Comparison of ENCODE assay signal across 9 cellular contexts in the genomic region with DNA sequence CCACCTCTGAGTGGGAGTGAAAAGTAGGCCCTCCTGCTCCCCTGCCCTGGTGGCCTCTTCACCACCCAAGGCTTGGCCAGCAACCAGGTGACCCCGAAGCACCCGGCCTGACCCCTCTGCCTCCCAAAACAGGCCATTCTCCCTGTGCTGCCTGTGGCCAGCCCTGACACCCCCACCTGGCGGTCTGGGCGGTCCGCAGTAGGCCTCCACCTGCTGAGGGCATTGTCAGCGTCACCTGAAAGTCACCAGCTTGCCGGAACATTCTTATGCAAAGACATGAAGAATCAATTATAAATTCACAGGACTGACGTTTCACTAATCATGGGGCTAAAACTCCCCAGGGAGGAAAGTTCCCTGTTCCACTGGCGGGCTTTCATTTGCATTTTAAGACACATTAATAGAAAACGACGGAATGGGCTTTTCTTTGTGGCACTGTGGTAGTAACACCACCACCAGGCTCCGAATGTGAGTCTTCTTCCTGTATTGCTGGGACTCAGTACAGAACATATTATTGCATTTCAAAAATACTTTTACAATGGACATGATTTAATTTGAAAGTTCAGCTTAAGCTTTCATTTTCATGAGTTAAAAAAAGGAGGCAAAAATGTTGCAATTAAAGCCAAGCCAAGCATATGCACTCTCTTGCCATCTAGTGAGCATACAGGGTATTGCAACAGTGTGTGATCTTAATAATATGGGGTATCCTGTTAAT. TPM values are rescaled to one million over a fixed set of nuclear protein-coding genes. Genes with fewer than 3 reads are reported as not detected.
DNase-seq lines count a peak whose midpoint lies in the region; ATAC-seq, FAIRE-seq and TF ChIP-seq lines count a peak whose summit lies in the region.
"Had no signal": no experiment of that assay in that cellular context is flagged by ENCODE, and none has a peak within 500 bp of the region (broad histone marks: within the 10 kb centered on the region; RNA-seq: fewer than 3 reads in every experiment).

No MANE protein-coding gene starts in this region.

- BruUV-seq in Panc1 (replicated peaks; lab: Mats Ljungman, UMichigan) = no TSS peak

- peaks cover 3% of the 10 kb centered on the region for H3K36me3 Mint-ChIP-seq in type B pancreatic cell

- no peaks in the 10 kb centered on the region for H3K36me3 ChIP-seq in Panc1 (ENCODE audit: control insufficient read depth, insufficient read depth, low read length)
- peaks cover 0 to 46% of the 10 kb centered on the region in 2 donors for H3K36me3 ChIP-seq in lung (ENCODE audit: control insufficient read depth in 2 of 2, insufficient read depth in 2 of 2, low read length in 2 of 2)

- H3K27ac Mint-ChIP-seq in type B pancreatic cell = peak overlapping the region; percentile 46

- H3K27me3 Mint-ChIP-seq in type B pancreatic cell = no peaks in the 10 kb centered on the region

- ATAC-seq in GM21619 (IDR thresholded peaks at IDR 0.05; ENCODE audit: unreplicated experiment) = peak; percentile 80
- no peak for ATAC-seq in Panc1
- no peak for ATAC-seq in lung (ENCODE audit: insufficient read depth, low FRiP score)

- TF ChIP-seq CTCF in Panc1 (IDR thresholded peaks at IDR 0.05) (peak; percentile 90; the same call in 1 of the 2 replicates), coronary artery (IDR thresholded peaks at IDR 0.05) (peak; percentile 84), lung (IDR thresholded peaks at IDR 0.05; ENCODE audit: control extremely low read depth, extremely low read depth) (peak; percentile 90), type B pancreatic cell (conservative IDR thresholded peaks at IDR 0.05) (peak; percentile 94)

- no peak overlapping the region for H3K4me3 ChIP-seq in Panc1 (ENCODE audit: low read depth in 2 of 2, low read length in 2 of 2)
- H3K4me3 ChIP-seq in coronary artery = peak overlapping the region; percentile 29
- no peak overlapping the region for H3K4me3 ChIP-seq in lung
- H3K4me3 ChIP-seq: SJSA1 had no signal

- H3K9me3 ChIP-seq in Panc1 (ENCODE audit: control insufficient read depth, insufficient read depth, low read depth, low read length) = no peaks in the 10 kb centered on the region
- H3K9me3 ChIP-seq in lung (ENCODE audit: control insufficient read depth in 2 of 2, insufficient read depth in 1 of 2, low read length in 1 of 2) = no peaks in the 10 kb centered on the region
- H3K9me3 ChIP-seq: SJSA1 had no signal

- H3K27ac ChIP-seq in Panc1 (ENCODE audit: low read length) (no peak overlapping the region), coronary artery (peak overlapping the region; percentile 29 to 82), lung (ENCODE audit: low read depth in 1 of 2, low read length in 1 of 2) (no peak overlapping the region)
- H3K27ac ChIP-seq: SJSA1 had no signal

- CTCF ChIA-PET in Panc1 (lab: Charles Lee) = interaction anchor here (0.7 to 1.0 kb wide), 2 partner anchors 20 to 189 kb away, joined by 3 read pairs; no protein-coding TSS in a partner anchor

- POLR2A ChIA-PET in Panc1 (lab: Charles Lee) = no interaction called here

- intact Hi-C loops in Panc1 (cut with micrococcal nuclease; ENCODE audit: unreplicated experiment) = no loop called here

- no peak overlapping the region for H3K4me3 Mint-ChIP-seq in type B pancreatic cell

- in situ Hi-C loops in Panc1 (cut with HindIII; ENCODE audit: low pct_unique_long_range_greater_than_20kb, low sequenced_read_pairs) = no loop called here

- H3K9me3 Mint-ChIP-seq in type B pancreatic cell = no peaks in the 10 kb centered on the region

- 73 to 76% methylated on average over 12 of the region's 12 CpGs for WGBS in lung, 2 donors

- no peaks in the 10 kb centered on the region for H3K4me1 ChIP-seq in Panc1 (ENCODE audit: control insufficient read depth, insufficient read depth, low read length)
- no peaks in the 10 kb centered on the region for H3K4me1 ChIP-seq in lung (ENCODE audit: control insufficient read depth in 2 of 2, insufficient read depth in 2 of 2, low read length in 2 of 2)

- H3K4me1 Mint-ChIP-seq in type B pancreatic cell (ENCODE audit: unreplicated experiment) = peaks cover 8% of the 10 kb centered on the region

- H3K27me3 ChIP-seq in Panc1 (ENCODE audit: control insufficient read depth, insufficient read depth, low read length) (no peaks in the 10 kb centered on the region), lung (ENCODE audit: control insufficient read depth, insufficient read depth) (no peaks in the 10 kb centered on the region)
- H3K27me3 ChIP-seq: SJSA1 had no signal

- FAIRE-seq in A204.1 (lab: Jason Lieb, UNC) (peak; percentile 97), HTR-8/SVneo (lab: Jason Lieb, UNC) (peak; percentile 36)

- DNase-seq in EH (ENCODE audit: low read depth) (peak; percentile 64), HTR-8/SVneo (ENCODE audit: insufficient read length, low spot score) (peak; percentile 69), Panc1 (ENCODE audit: low read depth, low spot score) (peak; percentile 33), coronary artery (ENCODE audit: low spot score) (no peak), lung (ENCODE audit: low spot score) (no peak), type B pancreatic cell (ENCODE audit: extremely low spot score, unreplicated experiment) (peak; percentile 43)

RNA-seq across cellular contexts. Expression of gene ADI1, which starts 57.4 kb away (rescaled TPM):
- total RNA-seq in Panc1 (2021; ENCODE audit: unreplicated experiment) = 42.9 TPM
- 31.8 TPM for polyA plus RNA-seq in Panc1 (2012; ENCODE audit: insufficient read length)
- total RNA-seq in lung = 10 to 100 TPM; 52.5 to 65.2 TPM
- 10 to 100 TPM; 46.8 to 59.3 TPM for polyA plus RNA-seq in lung
- 40.0 and 54.7 TPM in 2 replicates for total RNA-seq in type B pancreatic cell (ENCODE audit: low replicate concordance)

Comparison
In these comparisons a context has a peak if more than half of its experiments do, and no peak if none do; other contexts are left out.
1. DNase-seq: peak in EH (single experiment), HTR-8/SVneo (single experiment), Panc1 (single experiment) and type B pancreatic cell (single experiment); none in coronary artery (single experiment) and lung (single experiment).
2. H3K27ac ChIP-seq: peak in coronary artery (2 of 2); none in Panc1 (single experiment) and lung (0 of 2).
3. Peak in every context shown above with its lines, with median percentiles within 50 percentile points of each other: CTCF ChIP-seq.